Comparison of ENCODE assay signal across 15 cellular contexts in the genomic region with DNA sequence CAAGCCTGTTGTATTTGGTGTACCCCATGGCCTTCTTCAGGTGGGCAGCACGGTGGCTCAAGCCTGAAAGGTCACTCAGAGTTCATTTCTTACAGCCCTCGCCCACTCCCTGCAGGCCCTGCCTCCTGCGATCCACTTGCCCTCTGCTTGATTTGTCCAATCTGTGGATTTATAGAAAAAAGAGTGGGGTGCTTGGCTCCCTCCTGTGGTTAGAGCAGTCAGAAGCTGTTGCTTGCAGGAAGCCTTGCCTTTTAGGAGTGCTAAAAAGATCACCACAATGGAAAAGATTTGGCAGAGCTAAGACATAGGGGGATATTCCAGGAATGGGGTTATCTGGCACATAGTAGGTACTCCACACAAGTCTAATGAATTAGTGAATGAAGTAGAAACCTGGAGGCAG.
DNase-seq lines count a peak whose midpoint lies in the region; ATAC-seq and TF ChIP-seq lines count a peak whose summit lies in the region.
"Had no signal": no experiment of that assay in that cellular context is flagged by ENCODE, and none has a peak within 500 bp of the region (broad histone marks: within the 10 kb centered on the region; RNA-seq: fewer than 3 reads in every experiment).

No MANE protein-coding gene starts in this region.

- no peak overlapping the region for H4K91ac ChIP-seq in mesenchymal stem cell (ENCODE audit: low read length)

- peaks cover 4% of the 10 kb centered on the region for H3K9me3 Mint-ChIP-seq in nephron progenitor cell
- H3K9me3 Mint-ChIP-seq: activated T-helper 1 cell treated with anti-CD3 and anti-CD28 coated beads, Interleukin-12 subunit alpha, Interleukin-12 subunit beta, Interleukin-2, Interleukin-4 antibody, amounts not matched to agents 30 ng/mL and 10 ng/mL and 1 ng/mL, durations not matched to agents 14 hours and 24 hours and 36 hours; effector memory CD8-positive, alpha-beta T cell; memory B cell; stimulated activated naive CD8-positive, alpha-beta T cell treated with anti-CD3 and anti-CD28 coated beads, Interleukin-15, amount 100 ng/mL, for 72 hours had no signal

- H2AK5ac ChIP-seq in mesenchymal stem cell (ENCODE audit: low read length, severe bottlenecking), result no peak overlapping the region

- H3K27ac ChIP-seq in mesenchymal stem cell (ENCODE audit: low read length, poor library complexity, severe bottlenecking), result no peak overlapping the region
- H3K27ac ChIP-seq: BLaER1 treated with 17β-estradiol and CSF1 and Interleukin-3, amounts not matched to agents 10 nM and 100 nM; KMS-11 had no signal

- no peak overlapping the region for H3K18ac ChIP-seq in mesenchymal stem cell (ENCODE audit: low read depth in 1 of 2, low read length in 2 of 2)

- no peak overlapping the region for H3K23ac ChIP-seq in mesenchymal stem cell (ENCODE audit: low read length in 2 of 2)

- no peaks in the 10 kb centered on the region for H3K79me1 ChIP-seq in mesenchymal stem cell (replicated peaks; ENCODE audit: low read length, poor library complexity, severe bottlenecking)

- H3K27me3 ChIP-seq in mesenchymal stem cell (ENCODE audit: control insufficient read depth in 1 of 2, insufficient read depth in 1 of 2, low read length in 2 of 2), result peaks cover 4 to 42% of the 10 kb centered on the region in 2 experiments
- H3K27me3 ChIP-seq: BLaER1 treated with 17β-estradiol and CSF1 and Interleukin-3, amounts not matched to agents 10 nM and 100 nM had no signal

- TF ChIP-seq CTCF in AG10803 (conservative IDR thresholded peaks at IDR 0.05; ENCODE audit: low read length) (peak; percentile 9; the same call in 1 of the 2 replicates), fibroblast of mammary gland (conservative IDR thresholded peaks at IDR 0.05; ENCODE audit: control insufficient read depth, insufficient read depth, low read depth, low read length) (peak; percentile 38), nephron progenitor cell (IDR thresholded peaks at IDR 0.05) (peak; percentile 26)

- no peak overlapping the region for H3K4me2 ChIP-seq in mesenchymal stem cell (ENCODE audit: low read length, poor library complexity, severe bottlenecking)
- H3K4me2 ChIP-seq: BLaER1 treated with 17β-estradiol and CSF1 and Interleukin-3, amounts not matched to agents 10 nM and 100 nM; KMS-11 had no signal

- no peak overlapping the region for H2BK12ac ChIP-seq in mesenchymal stem cell (ENCODE audit: low read length in 2 of 2)

- DNase-seq in AG10803 (ENCODE audit: low read depth) (no peak), NCI-H774 (lab: John Stamatoyannopoulos, UW) (peak; percentile 2), fibroblast of mammary gland (ENCODE audit: low read depth) (peak; percentile 29), nephron progenitor cell (no peak), mesenchymal stem cell (no peak), cardiac septum (ENCODE audit: low spot score) (no peak)
- DNase-seq: effector memory CD8-positive, alpha-beta T cell; NCI-H2029 treated with DMSO at 0.1 percent for 48 hours; stimulated activated naive CD8-positive, alpha-beta T cell treated with anti-CD3 and anti-CD28 coated beads, Interleukin-15, amount 100 ng/mL, for 72 hours had no signal

- no peak overlapping the region for H3K4ac ChIP-seq in mesenchymal stem cell (ENCODE audit: low read depth in 1 of 2, low read length in 2 of 2)

- 75% methylated on average over 3 of the region's 3 CpGs for WGBS in mesenchymal stem cell

- H3K36me3 ChIP-seq in mesenchymal stem cell (ENCODE audit: control insufficient read depth in 1 of 2, insufficient read depth in 2 of 2, low read depth in 1 of 2, low read length in 2 of 2), result no peaks in the 10 kb centered on the region
- H3K36me3 ChIP-seq: BLaER1 treated with 17β-estradiol and CSF1 and Interleukin-3, amounts not matched to agents 10 nM and 100 nM had no signal

- ATAC-seq in HG02678 (IDR thresholded peaks at IDR 0.05; ENCODE audit: unreplicated experiment) (no peak), HG03439 (IDR thresholded peaks at IDR 0.05; ENCODE audit: unreplicated experiment) (no peak)
- ATAC-seq: effector memory CD8-positive, alpha-beta T cell; stimulated activated naive CD8-positive, alpha-beta T cell treated with anti-CD3 and anti-CD28 coated beads, Interleukin-15, amount 100 ng/mL, for 72 hours had no signal

- H3K9ac ChIP-seq in mesenchymal stem cell (ENCODE audit: low read length), result no peak overlapping the region
- H3K9ac ChIP-seq: BLaER1 treated with 17β-estradiol and CSF1 and Interleukin-3, amounts not matched to agents 10 nM and 100 nM; KMS-11 had no signal

- H2AFZ ChIP-seq in mesenchymal stem cell (ENCODE audit: low read depth, low read length), result no peak overlapping the region

- no peaks in the 10 kb centered on the region for H3K36me3 Mint-ChIP-seq in nephron progenitor cell (ENCODE audit: low read depth)

- H2BK15ac ChIP-seq in mesenchymal stem cell (ENCODE audit: low read depth, poor library complexity, severe bottlenecking), result no peak overlapping the region

- no peak overlapping the region for H3K27ac Mint-ChIP-seq in nephron progenitor cell
- H3K27ac Mint-ChIP-seq: activated T-helper 1 cell treated with anti-CD3 and anti-CD28 coated beads, Interleukin-12 subunit alpha, Interleukin-12 subunit beta, Interleukin-2, Interleukin-4 antibody, amounts not matched to agents 30 ng/mL and 10 ng/mL and 1 ng/mL, durations not matched to agents 14 hours and 24 hours and 36 hours; effector memory CD8-positive, alpha-beta T cell; memory B cell had no signal

- H3K4me1 Mint-ChIP-seq in nephron progenitor cell, result peaks cover 22% of the 10 kb centered on the region
- H3K4me1 Mint-ChIP-seq: memory B cell had no signal

- H2BK120ac ChIP-seq in mesenchymal stem cell (ENCODE audit: low read depth, low read length), result no peak overlapping the region

- H3K14ac ChIP-seq in mesenchymal stem cell (ENCODE audit: low read length in 2 of 2), result no peak overlapping the region

- H3K4me3 ChIP-seq in AG10803 (ENCODE audit: low read length) (no peak overlapping the region), fibroblast of mammary gland (ENCODE audit: control insufficient read depth, low read depth, low read length) (no peak overlapping the region), mesenchymal stem cell (ENCODE audit: insufficient read depth in 1 of 2, low read depth in 1 of 2, low read length in 2 of 2) (no peak overlapping the region)
- H3K4me3 ChIP-seq: BLaER1 treated with 17β-estradiol and CSF1 and Interleukin-3, amounts not matched to agents 10 nM and 100 nM had no signal

- no peaks in the 10 kb centered on the region for H3K9me3 ChIP-seq in mesenchymal stem cell (ENCODE audit: control insufficient read depth, low read length)
- H3K9me3 ChIP-seq: BLaER1 treated with 17β-estradiol and CSF1 and Interleukin-3, amounts not matched to agents 10 nM and 100 nM had no signal

- H3K4me3 Mint-ChIP-seq in nephron progenitor cell, result no peak overlapping the region
- H3K4me3 Mint-ChIP-seq: activated T-helper 1 cell treated with anti-CD3 and anti-CD28 coated beads, Interleukin-12 subunit alpha, Interleukin-12 subunit beta, Interleukin-2, Interleukin-4 antibody, amounts not matched to agents 30 ng/mL and 10 ng/mL and 1 ng/mL, durations not matched to agents 14 hours and 24 hours and 36 hours; effector memory CD8-positive, alpha-beta T cell; memory B cell; stimulated activated naive CD8-positive, alpha-beta T cell treated with anti-CD3 and anti-CD28 coated beads, Interleukin-15, amount 100 ng/mL, for 72 hours had no signal

- H2BK5ac ChIP-seq in mesenchymal stem cell (ENCODE audit: low read depth, low read length, poor library complexity, severe bottlenecking), result no peak overlapping the region

- H3K4me1 ChIP-seq in mesenchymal stem cell (ENCODE audit: control insufficient read depth, insufficient read depth, low read depth, low read length), result no peaks in the 10 kb centered on the region
- H3K4me1 ChIP-seq: BLaER1 treated with 17β-estradiol and CSF1 and Interleukin-3, amounts not matched to agents 10 nM and 100 nM had no signal

- no peak overlapping the region for H4K8ac ChIP-seq in mesenchymal stem cell (ENCODE audit: low read length)

- peaks cover 22% of the 10 kb centered on the region for H3K27me3 Mint-ChIP-seq in nephron progenitor cell (ENCODE audit: low read depth, poor library complexity)

- intact Hi-C loops in cardiac septum (cut with DNase I), result no loop called here

Comparison
In these comparisons a context has a peak if more than half of its experiments do, and no peak if none do; other contexts are left out.
1. DNase-seq: peak in NCI-H774 (single experiment) and fibroblast of mammary gland (single experiment); none in AG10803 (single experiment), nephron progenitor cell (single experiment), mesenchymal stem cell (single experiment) and cardiac septum (single experiment).
2. Peak in every context shown above with its lines, with median percentiles within 50 percentile points of each other: CTCF ChIP-seq.